ENCODE assay signal across 25 cellular contexts in genomic region chr12:72444566-72444965, GRCh38.
A peak's percentile ranks its signal among the peaks of the same experiment; 100 is the strongest.
DNase-seq lines count a peak whose midpoint lies in the region; ATAC-seq, FAIRE-seq and TF ChIP-seq lines count a peak whose summit lies in the region.
"Had no signal": no experiment of that assay in that cellular context is flagged by ENCODE, and none has a peak within 500 bp of the region (broad histone marks: within the 10 kb centered on the region; RNA-seq: fewer than 3 reads in every experiment).

No MANE protein-coding gene starts in this region.

- no peak overlapping the region for H3K23ac ChIP-seq in H1 (ENCODE audit: insufficient read length)

- H2BK120ac ChIP-seq in H1 (replicated peaks; ENCODE audit: low read depth, low read length): no peak overlapping the region

- H3K79me2 ChIP-seq in H1 (ENCODE audit: control insufficient read depth in 1 of 2, insufficient read depth in 2 of 2, low read length in 2 of 2): no peaks in the 10 kb centered on the region

- TF ChIP-seq EP300 in H1 (IDR thresholded peaks at IDR 0.05; ENCODE audit: borderline replicate concordance in 1 of 2, low read depth in 2 of 2, low read length in 2 of 2): no peak

- H3K79me1 ChIP-seq in H1 (ENCODE audit: low read depth, low read length): no peaks in the 10 kb centered on the region

- TF ChIP-seq RAD21 in H1 (IDR thresholded peaks at IDR 0.05 in 1 of 2, conservative IDR thresholded peaks at IDR 0.05 in 1 of 2; ENCODE audit: low read depth in 2 of 2, low read length in 2 of 2): no peak

- H3K18ac ChIP-seq in H1 (ENCODE audit: extremely low read depth, low read length): no peak overlapping the region

- WGBS in HUES64: 86% methylated on average over 2 of the region's 2 CpGs
- WGBS in H1 (ENCODE audit: extremely low coverage in 1 of 2, insufficient coverage in 1 of 2, insufficient read length in 1 of 2, insufficient replicate concordance in 2 of 2, low coverage in 1 of 2, low lambda C conversion rate in 2 of 2, missing lambda C conversion rate in 1 of 2), 2 experiments: 74% methylated on average over 2 of the region's 2 CpGs; no CpG with 5 or more reads in 1 of the 2 experiments
- WGBS in endodermal cell (ENCODE audit: insufficient coverage in 1 of 2, insufficient read length in 1 of 2), 2 experiments: 60 to 95% methylated on average over 1 to 2 of the region's 2 CpGs

- TF ChIP-seq CTCF in H1 (IDR thresholded peaks at IDR 0.05; ENCODE audit: control extremely low read depth in 1 of 3, insufficient read depth in 1 of 3, low read depth in 1 of 3, low read length in 3 of 3): no peak
- TF ChIP-seq CTCF in endodermal cell (conservative IDR thresholded peaks at IDR 0.05): no peak

- H3K56ac ChIP-seq in H1 (replicated peaks; ENCODE audit: insufficient read length, low read depth, low read length): no peak overlapping the region

- no peak for TF ChIP-seq POLR2A in H1 (IDR thresholded peaks at IDR 0.05; ENCODE audit: control extremely low read depth in 1 of 2, low read depth in 2 of 2, low read length in 2 of 2)

- no peak overlapping the region for H2BK5ac ChIP-seq in H1 (ENCODE audit: low read depth, low read length)

- H3K9me3 ChIP-seq in HUES64 (ENCODE audit: insufficient read depth, low read depth, low read length): no peaks in the 10 kb centered on the region
- H3K9me3 ChIP-seq in H1 (ENCODE audit: insufficient read depth in 2 of 2, low read depth in 1 of 2, low read length in 1 of 2): no peaks in the 10 kb centered on the region
- H3K9me3 ChIP-seq in endodermal cell (ENCODE audit: control insufficient read depth, low read length): no peaks in the 10 kb centered on the region
- H3K9me3 ChIP-seq: BE2C; BLaER1 treated with 17β-estradiol and CSF1 and Interleukin-3, amounts not matched to agents 10 nM and 100 nM had no signal

- H4K20me1 ChIP-seq in H1 (replicated peaks in 1 of 2; ENCODE audit: control insufficient read depth in 1 of 2, insufficient read depth in 2 of 2, low read length in 2 of 2): no peaks in the 10 kb centered on the region
- H4K20me1 ChIP-seq: BLaER1 treated with 17β-estradiol and CSF1 and Interleukin-3, amounts not matched to agents 10 nM and 100 nM had no signal

- CTCF ChIA-PET in H1 (lab: Charles Lee; ENCODE audit: partially characterized antibody): interaction anchor here (1.7 kb wide), 1 partner anchor 15 kb away, joined by 3 read pairs; no protein-coding TSS in a partner anchor

- H3K27me3 Mint-ChIP-seq in endodermal cell (ENCODE audit: insufficient read depth): no peaks in the 10 kb centered on the region
- H3K27me3 Mint-ChIP-seq: CD4-positive, alpha-beta T cell had no signal

- H4K5ac ChIP-seq in H1 (ENCODE audit: insufficient read length, low read depth, low read length): no peak overlapping the region

- ATAC-seq in GM18909 (IDR thresholded peaks at IDR 0.05; ENCODE audit: poor library complexity, unreplicated experiment): no peak
- ATAC-seq: GM12878, HCT116 had no signal

- no peaks in the 10 kb centered on the region for H3K27me3 ChIP-seq in HUES64 (ENCODE audit: insufficient read depth, low read length)
- no peaks in the 10 kb centered on the region for H3K27me3 ChIP-seq in H1 (replicated peaks in 1 of 4; ENCODE audit: control insufficient read depth in 3 of 4, extremely low read depth in 1 of 4, insufficient read depth in 3 of 4, low read length in 3 of 4)
- H3K27me3 ChIP-seq in endodermal cell (ENCODE audit: control insufficient read depth, insufficient read depth, low read length, poor library complexity, severe bottlenecking): no peaks in the 10 kb centered on the region
- H3K27me3 ChIP-seq: BE2C; BLaER1 treated with 17β-estradiol and CSF1 and Interleukin-3, amounts not matched to agents 10 nM and 100 nM had no signal

- H3K27ac ChIP-seq in HUES64 (ENCODE audit: low read depth, low read length) (peak overlapping the region; percentile 81; the same call in 1 of the 2 replicates), H1 (ENCODE audit: low read depth, low read length) (no peak overlapping the region), endodermal cell (ENCODE audit: low read depth, low read length) (no peak overlapping the region)
- H3K27ac ChIP-seq: 22Rv1; BLaER1 treated with 17β-estradiol and CSF1 and Interleukin-3, amounts not matched to agents 10 nM and 100 nM had no signal

- H3K27ac Mint-ChIP-seq in endodermal cell: no peak overlapping the region
- H3K27ac Mint-ChIP-seq: CD14-positive monocyte; CD4-positive, alpha-beta T cell; CD8-positive, alpha-beta memory T cell had no signal

- no peak overlapping the region; a peak in 1 of 4 replicates for H3K4me2 ChIP-seq in H1 (ENCODE audit: insufficient read depth in 1 of 2, low read depth in 2 of 2, low read length in 2 of 2)
- H3K4me2 ChIP-seq: BLaER1 treated with 17β-estradiol and CSF1 and Interleukin-3, amounts not matched to agents 10 nM and 100 nM had no signal

- no peak overlapping the region for H2BK20ac ChIP-seq in H1 (ENCODE audit: low read length)

- DNase-seq in NCI-H82 (lab: John Stamatoyannopoulos, UW) (peak; percentile 49), NCI-H82 treated with DMSO at 0.1 percent for 48 hours (lab: John Stamatoyannopoulos, UW; ENCODE audit: unreplicated experiment) (no peak), H1 (ENCODE audit: low read depth in 1 of 2, low spot score in 2 of 2) (no peak), ureter (ENCODE audit: low spot score) (no peak), globus pallidus (ENCODE audit: low spot score) (no peak), endodermal cell (no peak)
- DNase-seq: ACHN; AML-193; BE2C; CD4-positive, alpha-beta T cell; CD8-positive, alpha-beta memory T cell; DMS 273 treated with DMSO at 0.1 percent for 48 hours; DMS79; EL; GDM1; H9 had no signal

- FAIRE-seq in H1 (lab: Jason Lieb, UNC): no peak
- FAIRE-seq: A204.1, D721Med, GM12878 had no signal

- H3K23me2 ChIP-seq in H1 (ENCODE audit: low read depth, low read length): no peaks in the 10 kb centered on the region

- no peak overlapping the region for H2BK15ac ChIP-seq in H1 (ENCODE audit: low read length)

- peaks cover 7% of the 10 kb centered on the region for H3K4me1 Mint-ChIP-seq in endodermal cell
- H3K4me1 Mint-ChIP-seq: CD14-positive monocyte; CD8-positive, alpha-beta memory T cell had no signal

- H4K8ac ChIP-seq in H1 (ENCODE audit: extremely low read depth, insufficient read depth, low read length): no peak overlapping the region

- no peak overlapping the region for H3K14ac ChIP-seq in H1 (ENCODE audit: insufficient read length)

- peak overlapping the region; percentile 95 for H2AFZ ChIP-seq in H1 (ENCODE audit: low read length)

- no peaks in the 10 kb centered on the region for H3K36me3 Mint-ChIP-seq in endodermal cell (ENCODE audit: low read depth)
- H3K36me3 Mint-ChIP-seq: CD14-positive monocyte; CD8-positive, alpha-beta memory T cell had no signal

- H3K4me3 Mint-ChIP-seq in endodermal cell: no peak overlapping the region
- H3K4me3 Mint-ChIP-seq: CD14-positive monocyte; CD4-positive, alpha-beta T cell; CD8-positive, alpha-beta memory T cell had no signal

- H3K4me1 ChIP-seq in HUES64 (ENCODE audit: insufficient read depth, low read length) (peaks cover 41% of the 10 kb centered on the region), H1 (replicated peaks in 1 of 4; ENCODE audit: control insufficient read depth in 3 of 4, insufficient read depth in 4 of 4, low read length in 3 of 4) (peaks cover 0 to 13% (median 4%) of the 10 kb centered on the region in 4 experiments; a peak in 4 of 7 replicates), endodermal cell (ENCODE audit: control insufficient read depth, insufficient read depth, low read length) (peaks cover 3% of the 10 kb centered on the region)
- H3K4me1 ChIP-seq: BE2C had no signal

- H3K4me3 ChIP-seq in HUES64 (ENCODE audit: low read length) (no peak overlapping the region; the same call in 1 of the 2 replicates), H1 (ENCODE audit: extremely low read depth in 1 of 4, insufficient read depth in 2 of 4, low read depth in 3 of 4, low read length in 4 of 4) (peak overlapping the region in 1 of 4 experiments; percentile 39; a peak in 1 of 8 replicates), endodermal cell (ENCODE audit: low read length) (no peak overlapping the region)
- H3K4me3 ChIP-seq: BLaER1 treated with 17β-estradiol and CSF1 and Interleukin-3, amounts not matched to agents 10 nM and 100 nM; GM12878 had no signal

- no peaks in the 10 kb centered on the region for H3K36me3 ChIP-seq in HUES64 (ENCODE audit: insufficient read depth, low read length)
- H3K36me3 ChIP-seq in H1 (ENCODE audit: control insufficient read depth in 2 of 4, insufficient read depth in 4 of 4, low read length in 3 of 4): no peaks in the 10 kb centered on the region
- no peaks in the 10 kb centered on the region for H3K36me3 ChIP-seq in endodermal cell (ENCODE audit: control insufficient read depth, insufficient read depth, low read length)
- H3K36me3 ChIP-seq: BE2C; BLaER1 treated with 17β-estradiol and CSF1 and Interleukin-3, amounts not matched to agents 10 nM and 100 nM had no signal

- no peak overlapping the region for H3K4ac ChIP-seq in H1 (replicated peaks; ENCODE audit: insufficient read length, low read depth, low read length)

- H3K9me3 Mint-ChIP-seq in endodermal cell: peaks cover 14% of the 10 kb centered on the region

- H2BK12ac ChIP-seq in H1 (ENCODE audit: low read depth, low read length): no peak overlapping the region

- H2AK5ac ChIP-seq in H1 (ENCODE audit: low read depth, low read length): no peak overlapping the region

- H4K91ac ChIP-seq in H1 (replicated peaks; ENCODE audit: insufficient read length, low read length): no peak overlapping the region

- POLR2A ChIA-PET in H1 (lab: Charles Lee; ENCODE audit: partially characterized antibody): no interaction called here

- no peak overlapping the region for H3K9ac ChIP-seq in HUES64 (ENCODE audit: low read depth, low read length)
- H3K9ac ChIP-seq in H1 (replicated peaks in 1 of 4; ENCODE audit: extremely low read depth in 1 of 4, low read depth in 3 of 4, low read length in 3 of 4): no peak overlapping the region
- H3K9ac ChIP-seq in endodermal cell (ENCODE audit: extremely low read depth, low read length, poor library complexity, severe bottlenecking): no peak overlapping the region
- H3K9ac ChIP-seq: BLaER1 treated with 17β-estradiol and CSF1 and Interleukin-3, amounts not matched to agents 10 nM and 100 nM had no signal

TF ChIP-seq in H1, 55 proteins besides CTCF, POLR2A, EP300 and RAD21 (continues in another document):
- TF ChIP-seq KDM1A (IDR thresholded peaks at IDR 0.05; ENCODE audit: borderline replicate concordance, low read length) (no peak), POLR2AphosphoS5 (IDR thresholded peaks at IDR 0.05; ENCODE audit: low read depth, low read length) (no peak), KDM4A (IDR thresholded peaks at IDR 0.05; ENCODE audit: low read depth, low read length, severe bottlenecking) (no peak), RBBP5 (IDR thresholded peaks at IDR 0.05; ENCODE audit: borderline replicate concordance, low read depth, low read length) (no peak), EGR1 (IDR thresholded peaks at IDR 0.05; ENCODE audit: borderline replicate concordance, low read depth, low read length) (no peak), BACH1 (IDR thresholded peaks at IDR 0.05; ENCODE audit: low read length) (no peak), SP4 (IDR thresholded peaks at IDR 0.05; ENCODE audit: low read length) (no peak), TCF12 (IDR thresholded peaks at IDR 0.05; ENCODE audit: low read depth, low read length) (no peak), HDAC6 (IDR thresholded peaks at IDR 0.05; ENCODE audit: low read depth, low read length) (no peak)
